In the genomic region with DNA sequence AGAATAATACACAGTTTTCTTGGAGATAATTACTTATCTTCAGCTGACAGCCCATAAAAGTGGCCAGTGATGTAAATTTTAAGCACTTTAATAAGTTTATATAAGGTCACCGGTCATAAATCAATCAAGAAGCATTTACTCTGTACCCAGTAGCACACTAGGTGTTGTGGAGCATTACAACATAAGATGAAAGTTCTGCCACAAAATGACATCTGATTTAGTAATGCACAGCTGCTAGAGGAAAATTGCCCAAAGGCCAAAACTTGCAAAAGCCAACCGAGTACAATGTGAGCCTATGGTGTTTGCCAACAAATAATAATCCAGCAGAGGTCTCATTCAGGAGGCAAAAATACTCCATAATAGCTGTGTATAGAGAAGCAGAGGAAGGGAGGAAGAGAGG, we compare ENCODE assay signal across 14 cellular contexts.
DNase-seq lines count a peak whose midpoint lies in the region; ATAC-seq and TF ChIP-seq lines count a peak whose summit lies in the region.
"Had no signal": no experiment of that assay in that cellular context is flagged by ENCODE, and none has a peak within 500 bp of the region (broad histone marks: within the 10 kb centered on the region; RNA-seq: fewer than 3 reads in every experiment).

No MANE protein-coding gene starts in this region.

- no peak overlapping the region for H3K4me3 ChIP-seq in gastrocnemius medialis
- H3K4me3 ChIP-seq: heart left ventricle, K562 had no signal

- peak; percentile 22 for TF ChIP-seq CTCF in foreskin keratinocyte (conservative IDR thresholded peaks at IDR 0.05)
- no peak for TF ChIP-seq CTCF in gastrocnemius medialis (IDR thresholded peaks at IDR 0.05 in 4 of 5, conservative IDR thresholded peaks at IDR 0.05 in 1 of 5)

- no peaks in the 10 kb centered on the region for H3K36me3 ChIP-seq in gastrocnemius medialis

- intact Hi-C loops in gastrocnemius medialis (cut with DNase I; ENCODE audit: low total_unique reads) = no loop called here

- H3K9me3 ChIP-seq in gastrocnemius medialis = no peaks in the 10 kb centered on the region

- H3K27ac ChIP-seq in foreskin keratinocyte (peak overlapping the region; percentile 53), gastrocnemius medialis (peak overlapping the region in 3 of 4 donors; percentile 19 to 75 (median 30))
- H3K27ac ChIP-seq: heart left ventricle had no signal

- ATAC-seq in foreskin keratinocyte (peak; percentile 52), gastrocnemius medialis (peak; percentile 75 to 93), HG03354 (IDR thresholded peaks at IDR 0.05; ENCODE audit: poor library complexity, severe bottlenecking, unreplicated experiment) (no peak)
- ATAC-seq: heart left ventricle, K562 had no signal

- in situ Hi-C loops in gastrocnemius medialis (cut with MboI; ENCODE audit: low sequenced_read_pairs in 4 of 4) = no loop called here

- no peak for TF ChIP-seq POLR2A in gastrocnemius medialis (IDR thresholded peaks at IDR 0.05)

- peaks cover 22% of the 10 kb centered on the region for H3K4me1 ChIP-seq in foreskin keratinocyte
- peaks cover 0 to 26% of the 10 kb centered on the region in 2 donors for H3K4me1 ChIP-seq in gastrocnemius medialis
- H3K4me1 ChIP-seq: heart left ventricle had no signal

- H3K27me3 ChIP-seq in foreskin keratinocyte (no peaks in the 10 kb centered on the region), gastrocnemius medialis (no peaks in the 10 kb centered on the region)
- H3K27me3 ChIP-seq: heart left ventricle had no signal

- DNase-seq in LHCN-M2 (ENCODE audit: low read depth) (peak; percentile 36), SHP77 (lab: John Stamatoyannopoulos, UW) (peak; percentile 38 to 61), foreskin keratinocyte (peak; percentile 77 to 90), gastrocnemius medialis (peak in 1 of 2 donors; percentile 37), kidney tubule cell (ENCODE audit: low spot score) (no peak), LoVo (ENCODE audit: low spot score) (no peak)
- DNase-seq: activated CD4-positive, alpha-beta T cell treated with anti-CD3 and anti-CD28 coated beads for 1 hour; DND-41; GOT3; heart left ventricle; NCI-H1436; NCI-H524 treated with DMSO at 0.1 percent for 48 hours had no signal

Comparison
In these comparisons a context has a peak if more than half of its experiments do, and no peak if none do; other contexts are left out.
1. DNase-seq: peak in LHCN-M2 (single experiment), SHP77 (2 of 2) and foreskin keratinocyte (2 of 2); none in kidney tubule cell (single experiment) and LoVo (single experiment).